8 cellular contexts compared by ENCODE assay signal in the genomic region with DNA sequence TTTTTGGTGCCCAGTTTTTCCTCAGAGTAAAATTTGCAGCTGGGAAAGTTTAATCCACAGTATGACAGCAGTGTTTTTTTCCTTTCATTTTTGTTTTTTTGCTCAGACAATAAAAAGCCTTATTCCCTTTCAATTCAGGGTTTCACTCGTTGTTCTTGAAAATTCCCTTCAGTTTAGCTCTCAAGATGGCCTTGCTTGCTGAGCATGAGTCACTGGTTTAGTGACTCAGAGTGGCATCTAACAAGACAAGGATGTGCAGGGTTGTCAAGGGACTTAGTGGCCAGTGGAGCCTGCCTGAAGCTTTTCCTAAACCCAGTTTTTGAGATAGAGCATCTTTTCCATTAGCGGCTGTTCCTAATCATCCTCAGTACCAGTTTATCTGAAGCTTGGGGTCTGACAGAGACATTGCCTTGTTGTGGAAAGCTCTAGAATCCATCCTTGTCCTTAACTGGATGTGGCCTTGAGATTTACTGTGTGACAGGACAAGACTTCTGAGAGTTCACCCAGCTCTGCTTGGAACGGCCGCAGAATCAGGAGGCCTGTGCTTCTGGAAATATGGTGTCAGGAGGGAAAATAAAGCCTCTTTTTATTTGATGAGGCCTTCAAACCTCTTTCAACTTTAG. TPM values are rescaled to one million over a fixed set of nuclear protein-coding genes. Genes with fewer than 3 reads are reported as not detected.
DNase-seq lines count a peak whose midpoint lies in the region; ATAC-seq, FAIRE-seq and TF ChIP-seq lines count a peak whose summit lies in the region.

No MANE protein-coding gene starts in this region.

- ATAC-seq in A549 (peak; percentile 88 to 91), GM18909 (IDR thresholded peaks at IDR 0.05; ENCODE audit: poor library complexity, unreplicated experiment) (peak; percentile 54), GM21515 (IDR thresholded peaks at IDR 0.05; ENCODE audit: unreplicated experiment) (no peak), omental fat pad (ENCODE audit: low FRiP score) (no peak)

- peak overlapping the region in 1 of 2 experiments; percentile 1; a peak in 1 of 6 replicates for H3K27ac ChIP-seq in A549

- CTCF ChIA-PET in A549 (lab: Yijun Ruan, JAX), result interaction anchor here (0.6 to 1.4 kb wide), 3 partner anchors 11 to 427 kb away, joined by 3 to 4 read pairs (median 4); no protein-coding TSS in a partner anchor

- H3K4me1 ChIP-seq in A549, result peaks cover 15% of the 10 kb centered on the region; the same call in 2 of the 3 replicates

- DNase-seq in A549 (ENCODE audit: low read depth in 1 of 2, low spot score in 1 of 2) (peak; percentile 59 to 71), NCI-H226 (peak; percentile 19), fibroblast of gingiva (ENCODE audit: low read depth) (peak; percentile 70), NCI-H1436 (lab: John Stamatoyannopoulos, UW) (no peak), omental fat pad (ENCODE audit: low spot score) (no peak)
- no peak for DNase-seq in activated CD4-positive, alpha-beta T cell treated with anti-CD3 and anti-CD28 coated beads, Interleukin-2, amount 50 U/mL, for 4 hours

- no peak for TF ChIP-seq POLR2A in A549 (IDR thresholded peaks at IDR 0.05; ENCODE audit: low read length)

- no peak for TF ChIP-seq EP300 in A549 (IDR thresholded peaks at IDR 0.05)

- TF ChIP-seq CTCF in A549 (IDR thresholded peaks at IDR 0.05), result no peak
- TF ChIP-seq CTCF in omental fat pad (IDR thresholded peaks at IDR 0.05), result no peak

- POLR2A ChIA-PET in A549 (lab: Yijun Ruan, JAX), result interaction anchor here (1.2 kb wide), 1 partner anchor 159 kb away, joined by 7 read pairs; a partner anchor contains a TSS

- no peaks in the 10 kb centered on the region for H3K9me3 ChIP-seq in A549

- no peak for FAIRE-seq in A549 (lab: Jason Lieb, UNC)

- peak overlapping the region; percentile 23 for H3K4me2 ChIP-seq in A549

- no peak overlapping the region for H3K4me3 ChIP-seq in A549

- no peak for TF ChIP-seq RAD21 in A549 (conservative IDR thresholded peaks at IDR 0.05 in 1 of 2, IDR thresholded peaks at IDR 0.05 in 1 of 2)

- 64% methylated on average over 3 of the region's 4 CpGs for WGBS in A549 (ENCODE audit: missing lambda C conversion rate)

TF ChIP-seq in A549, 52 proteins besides CTCF, POLR2A, EP300 and RAD21:
- TF ChIP-seq SMC3 (IDR thresholded peaks at IDR 0.05), result no peak
- TF ChIP-seq, protein P1, sequence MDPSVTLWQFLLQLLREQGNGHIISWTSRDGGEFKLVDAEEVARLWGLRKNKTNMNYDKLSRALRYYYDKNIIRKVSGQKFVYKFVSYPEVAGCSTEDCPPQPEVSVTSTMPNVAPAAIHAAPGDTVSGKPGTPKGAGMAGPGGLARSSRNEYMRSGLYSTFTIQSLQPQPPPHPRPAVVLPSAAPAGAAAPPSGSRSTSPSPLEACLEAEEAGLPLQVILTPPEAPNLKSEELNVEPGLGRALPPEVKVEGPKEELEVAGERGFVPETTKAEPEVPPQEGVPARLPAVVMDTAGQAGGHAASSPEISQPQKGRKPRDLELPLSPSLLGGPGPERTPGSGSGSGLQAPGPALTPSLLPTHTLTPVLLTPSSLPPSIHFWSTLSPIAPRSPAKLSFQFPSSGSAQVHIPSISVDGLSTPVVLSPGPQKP (IDR thresholded peaks at IDR 0.05; ENCODE audit: low read depth, low read length), result no peak
- TF ChIP-seq CBX2 (IDR thresholded peaks at IDR 0.05; ENCODE audit: borderline replicate concordance, low read depth), result no peak
- TF ChIP-seq JUNB (IDR thresholded peaks at IDR 0.05), result peak; percentile 25; the same call in 1 of the 2 replicates
- TF ChIP-seq HOXA7 (CRISPR knock-in tag; IDR thresholded peaks at IDR 0.05), result no peak
- no peak for TF ChIP-seq POLR2AphosphoS2 (conservative IDR thresholded peaks at IDR 0.05; ENCODE audit: low read length)
- peak; percentile 43; the same call in 1 of the 2 replicates for TF ChIP-seq FOSL2 (IDR thresholded peaks at IDR 0.05)
- TF ChIP-seq FOSL2 (CRISPR knock-in tag; IDR thresholded peaks at IDR 0.05), result peak; percentile 89
- TF ChIP-seq, protein P2, sequence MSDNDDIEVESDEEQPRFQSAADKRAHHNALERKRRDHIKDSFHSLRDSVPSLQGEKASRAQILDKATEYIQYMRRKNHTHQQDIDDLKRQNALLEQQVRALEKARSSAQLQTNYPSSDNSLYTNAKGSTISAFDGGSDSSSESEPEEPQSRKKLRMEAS (IDR thresholded peaks at IDR 0.05), result no peak
- no peak for TF ChIP-seq SREBF2 (IDR thresholded peaks at IDR 0.05)
- no peak for TF ChIP-seq ESRRA (IDR thresholded peaks at IDR 0.05; ENCODE audit: borderline replicate concordance, low read length)
- no peak for TF ChIP-seq CHD2 (IDR thresholded peaks at IDR 0.05; ENCODE audit: low read length, partially characterized antibody)

RNA-seq across cellular contexts. Expression of a gene that starts 48.4 kb away (rescaled TPM):
- polyA plus RNA-seq in A549 (2011; rRNA removed) (5.0 and 6.6 TPM in 2 replicates), A549 (2017; fragmentation: RNase III; extraction: RNeasy Plus Mini Kit Qiagen cat#74134 plus additional on column Dnase treatment) (2.8 to 3.0 TPM (median 2.9 TPM) in 3 replicates)
- polyA plus RNA-seq in A549 (2012; cell fraction: cytosol; rRNA removed), result 1.8 and 2.3 TPM in 2 replicates
- 1.9 and 2.7 TPM in 2 replicates for polyA plus RNA-seq in A549 (2012; cell fraction: nucleus; rRNA removed)
- polyA minus RNA-seq in A549 (2011; rRNA and poly(A)+ RNA removed), result 6.5 and 8.3 TPM in 2 replicates
- total RNA-seq in omental fat pad, result 1 to 10 TPM; 1.9 to 5.1 (median 3.6) TPM

Comparison
In these comparisons a context has a peak if more than half of its experiments do, and no peak if none do; other contexts are left out.
1. ATAC-seq: peak in A549 (2 of 2) and GM18909 (single experiment); none in GM21515 (single experiment) and omental fat pad (single experiment).
2. DNase-seq: peak in A549 (2 of 2), NCI-H226 (single experiment) and fibroblast of gingiva (single experiment); none in NCI-H1436 (single experiment), activated CD4-positive, alpha-beta T cell treated with anti-CD3 and anti-CD28 coated beads, Interleukin-2, amount 50 U/mL, for 4 hours (0 of 2) and omental fat pad (single experiment).